In the genomic region with DNA sequence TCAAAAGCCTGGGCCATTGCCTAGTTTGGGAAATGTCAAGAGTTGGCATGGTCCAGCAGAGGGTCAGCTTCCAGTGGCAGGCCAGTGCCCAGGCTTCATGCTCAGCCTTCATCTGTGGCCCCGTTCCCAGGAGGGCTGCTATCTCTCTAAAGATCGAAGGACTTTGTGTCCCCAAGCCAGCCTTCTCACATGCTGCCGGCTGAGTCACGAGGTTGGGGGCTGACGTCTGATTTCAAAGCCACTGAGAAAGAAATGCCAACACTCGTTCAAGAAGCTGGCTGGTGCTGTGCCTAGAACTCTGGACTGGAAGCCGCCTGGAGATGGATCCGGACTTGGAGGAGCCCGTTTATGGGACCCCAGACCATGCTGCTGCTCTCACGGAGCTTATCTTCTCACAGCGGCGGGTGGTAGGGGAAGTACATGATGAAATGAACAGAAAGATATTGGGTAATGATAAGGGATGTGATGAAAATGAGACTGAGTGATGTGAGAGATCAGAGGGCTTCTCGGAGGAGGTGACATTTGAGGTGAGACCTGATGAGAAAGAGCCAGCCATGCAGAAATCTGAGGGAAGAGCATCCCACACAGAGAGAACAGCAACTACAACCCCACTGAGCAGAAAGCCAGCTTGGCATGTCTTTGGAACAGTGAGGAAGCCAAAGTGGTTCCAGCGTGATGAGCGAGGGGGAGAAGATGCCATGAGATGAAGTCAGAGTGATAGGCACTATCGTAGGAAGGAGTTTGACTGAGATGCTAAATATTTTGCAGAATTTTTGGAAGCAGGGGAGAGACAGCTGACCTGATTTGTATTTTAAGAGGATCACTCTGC, we compare ENCODE assay signal across 10 cellular contexts. TPM values are rescaled to one million over a fixed set of nuclear protein-coding genes. Genes with fewer than 3 reads are reported as not detected.
DNase-seq lines count a peak whose midpoint lies in the region; ATAC-seq and TF ChIP-seq lines count a peak whose summit lies in the region.
"Had no signal": no experiment of that assay in that cellular context is flagged by ENCODE, and none has a peak within 500 bp of the region (broad histone marks: within the 10 kb centered on the region; RNA-seq: fewer than 3 reads in every experiment).

No MANE protein-coding gene starts in this region.

- TF ChIP-seq CTCF in esophagus squamous epithelium (IDR thresholded peaks at IDR 0.05) (no peak), lung (IDR thresholded peaks at IDR 0.05; ENCODE audit: control extremely low read depth, extremely low read depth) (no peak)

- no peak for TF ChIP-seq POLR2A in esophagus squamous epithelium (IDR thresholded peaks at IDR 0.05)

- no peaks in the 10 kb centered on the region for H3K36me3 ChIP-seq in HUES64 (ENCODE audit: insufficient read depth, low read length)
- H3K36me3 ChIP-seq in esophagus squamous epithelium = no peaks in the 10 kb centered on the region
- no peaks in the 10 kb centered on the region for H3K36me3 ChIP-seq in lung (ENCODE audit: control insufficient read depth in 2 of 2, insufficient read depth in 2 of 2, low read length in 2 of 2)

- H3K27me3 ChIP-seq in HUES64 (ENCODE audit: insufficient read depth, low read length) (no peaks in the 10 kb centered on the region), esophagus squamous epithelium (peaks cover 0 to 41% (median 0%) of the 10 kb centered on the region in 4 donors), lung (ENCODE audit: control insufficient read depth, insufficient read depth) (no peaks in the 10 kb centered on the region)

- peak overlapping the region; percentile 53 for H3K9ac ChIP-seq in HUES64 (ENCODE audit: low read depth, low read length)

- H3K27ac ChIP-seq in HUES64 (ENCODE audit: low read depth, low read length) (peak overlapping the region; percentile 91), esophagus squamous epithelium (peak overlapping the region in 3 of 4 donors; percentile 11 to 68 (median 58)), lung (ENCODE audit: low read depth in 1 of 2, low read length in 1 of 2) (peak overlapping the region; percentile 37 to 42), substantia nigra (ENCODE audit: low read depth, low read length, poor library complexity, severe bottlenecking) (peak overlapping the region; percentile 74)

- DNase-seq in esophagus squamous epithelium (lab: John Stamatoyannopoulos, UW) (no peak), lung (ENCODE audit: low spot score) (no peak), substantia nigra (lab: John Stamatoyannopoulos, UW) (peak in 45 of 49 donors; percentile 19 to 84 (median 63)), T-helper 9 cell (no peak)
- DNase-seq in activated CD4-positive, alpha-beta T cell treated with anti-CD3 and anti-CD28 coated beads for 4 hours = no peak
- DNase-seq: activated CD8-positive, alpha-beta memory T cell treated with anti-CD3 and anti-CD28 coated beads, Interleukin-2, amount 10 ng/mL, durations not matched to agents 7 days and 5 days; NCI-H1048 had no signal

- intact Hi-C loops in esophagus squamous epithelium (cut with DNase I) = no loop called here

- peak; percentile 51 for ATAC-seq in lung (ENCODE audit: insufficient read depth, low FRiP score)
- no peak for ATAC-seq in GM18870 (IDR thresholded peaks at IDR 0.05; ENCODE audit: unreplicated experiment)
- no peak for ATAC-seq in HG02798 (IDR thresholded peaks at IDR 0.05; ENCODE audit: poor library complexity, unreplicated experiment)
- ATAC-seq: activated CD8-positive, alpha-beta memory T cell treated with anti-CD3 and anti-CD28 coated beads, Interleukin-2, amount 10 ng/mL, durations not matched to agents 7 days and 5 days had no signal

- H3K9me3 ChIP-seq in HUES64 (ENCODE audit: insufficient read depth, low read depth, low read length) (peaks cover 9% of the 10 kb centered on the region), esophagus squamous epithelium (peaks cover 0 to 15% (median 3%) of the 10 kb centered on the region in 3 donors), lung (ENCODE audit: control insufficient read depth in 2 of 2, insufficient read depth in 1 of 2, low read length in 1 of 2) (peaks cover 0 to 6% of the 10 kb centered on the region in 2 donors)

- peaks cover 30% of the 10 kb centered on the region for H3K4me1 ChIP-seq in HUES64 (ENCODE audit: insufficient read depth, low read length)
- H3K4me1 ChIP-seq in esophagus squamous epithelium = peaks cover 0 to 20% (median 11%) of the 10 kb centered on the region in 3 donors
- peaks cover 0 to 8% of the 10 kb centered on the region in 2 donors for H3K4me1 ChIP-seq in lung (ENCODE audit: control insufficient read depth in 2 of 2, insufficient read depth in 2 of 2, low read length in 2 of 2)

- WGBS in HUES64 = 85% methylated on average over 16 of the region's 16 CpGs
- WGBS in esophagus squamous epithelium, 2 donors = 74 to 77% methylated on average over 7 to 15 of the region's 16 CpGs
- 51 to 70% methylated on average over 16 of the region's 16 CpGs for WGBS in lung, 2 donors

- H3K4me3 ChIP-seq in HUES64 (ENCODE audit: low read length) (no peak overlapping the region), esophagus squamous epithelium (peak overlapping the region in 1 of 4 donors; percentile 29), lung (no peak overlapping the region)

RNA-seq across cellular contexts. Expression of gene BOD1, which starts 54.9 kb away (rescaled TPM):
- polyA plus RNA-seq in HUES64 (2013, experiment 1 of 2) = 130 TPM
- 133 TPM for polyA plus RNA-seq in HUES64 (2013, experiment 2 of 2)
- total RNA-seq in esophagus squamous epithelium (10 to 100 TPM; 13.8 to 43.1 (median 20.2) TPM), lung (10 to 100 TPM; 37.3 to 63.1 TPM)
- polyA plus RNA-seq in lung = 10 to 100 TPM; 23.3 to 34.4 TPM

Comparison
In these comparisons a context has a peak if more than half of its experiments do, and no peak if none do; other contexts are left out.
1. H3K27ac ChIP-seq: peak in every context shown above with its lines; median percentile 91 in HUES64; 74 in substantia nigra; 58 in esophagus squamous epithelium; 40 in lung.
2. DNase-seq: peak in substantia nigra (45 of 49); none in esophagus squamous epithelium (single experiment), lung (single experiment), activated CD4-positive, alpha-beta T cell treated with anti-CD3 and anti-CD28 coated beads for 4 hours (0 of 2) and T-helper 9 cell (single experiment).